Comparison of ENCODE assay signal across 8 cellular contexts in the genomic region with DNA sequence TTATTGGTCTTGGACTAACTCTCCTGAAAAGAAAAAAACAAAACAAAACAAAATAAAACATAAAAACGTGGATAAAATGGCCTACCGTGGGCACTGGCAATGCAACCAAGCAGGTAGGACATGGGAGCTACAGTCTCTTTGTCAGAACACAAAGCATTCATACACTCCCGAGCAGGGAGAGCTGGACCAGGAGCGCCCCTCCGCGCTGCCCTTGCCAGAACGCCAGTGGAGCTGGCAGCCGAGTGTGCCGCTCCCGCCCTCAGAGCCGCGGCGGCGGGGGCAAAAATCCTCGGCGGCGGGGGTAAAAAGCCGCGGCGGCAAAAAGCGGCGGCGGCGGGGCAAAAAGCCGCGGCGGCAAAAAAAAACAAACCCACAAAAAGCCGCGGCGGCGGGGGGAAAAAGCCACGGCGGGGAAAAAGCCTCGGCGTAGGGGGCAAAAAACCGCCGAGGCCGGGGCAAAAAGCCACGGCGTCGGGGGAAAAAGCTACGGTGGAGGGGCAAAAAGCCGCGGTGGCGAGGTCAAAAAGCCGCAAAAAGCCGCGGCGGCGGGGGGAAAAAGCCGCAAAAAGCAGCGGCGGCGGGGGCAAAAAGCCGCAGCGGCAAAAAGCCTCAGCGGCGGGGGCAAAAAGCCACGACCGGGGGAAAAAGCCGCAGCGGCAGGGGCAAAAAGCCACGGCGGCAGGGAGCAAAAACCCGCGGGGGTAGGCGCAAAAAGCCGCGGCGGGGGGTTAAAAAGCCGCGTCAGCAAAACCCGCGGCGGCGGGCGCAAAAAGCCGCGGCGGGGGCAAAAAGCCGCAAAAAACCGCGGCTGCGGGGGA.
DNase-seq lines count a peak whose midpoint lies in the region; ATAC-seq and TF ChIP-seq lines count a peak whose summit lies in the region.

No MANE protein-coding gene starts in this region.

- H3K4me3 ChIP-seq in fibroblast of the aortic adventitia (ENCODE audit: low read depth, low read length) = peak overlapping the region; percentile 41
- H3K4me3 ChIP-seq in skin epidermis = peak overlapping the region in 6 of 7 experiments; percentile 23 to 43 (median 28)

- no peak for TF ChIP-seq CTCF in fibroblast of the aortic adventitia (IDR thresholded peaks at IDR 0.05; ENCODE audit: insufficient read depth, low read length)

- peak; percentile 5 for DNase-seq in DMS53 (lab: John Stamatoyannopoulos, UW)
- no peak for DNase-seq in DMS53 treated with DMSO at 0.1 percent for 48 hours (lab: John Stamatoyannopoulos, UW; ENCODE audit: unreplicated experiment)
- peak; percentile 16 for DNase-seq in NCI-H69 (lab: John Stamatoyannopoulos, UW)
- DNase-seq in fibroblast of the aortic adventitia (ENCODE audit: low read depth) = no peak
- DNase-seq in H4 (ENCODE audit: low spot score) = no peak

- no peak overlapping the region for H3K27ac ChIP-seq in skin epidermis

- ATAC-seq in HG03139 (IDR thresholded peaks at IDR 0.05; ENCODE audit: unreplicated experiment) = no peak
- ATAC-seq in HG02623 (IDR thresholded peaks at IDR 0.05; ENCODE audit: unreplicated experiment) = no peak

Comparison
In these comparisons a context has a peak if more than half of its experiments do, and no peak if none do; other contexts are left out.
1. DNase-seq: peak in DMS53 (single experiment) and NCI-H69 (single experiment); none in DMS53 treated with DMSO at 0.1 percent for 48 hours (single experiment), fibroblast of the aortic adventitia (single experiment) and H4 (single experiment).